ENCODE assay signal across 17 cellular contexts in genomic region chr19:1648156-1648925, GRCh38. TPM values are rescaled to one million over a fixed set of nuclear protein-coding genes. Genes with fewer than 3 reads are reported as not detected.
DNase-seq lines count a peak whose midpoint lies in the region; ATAC-seq, FAIRE-seq and TF ChIP-seq lines count a peak whose summit lies in the region.
"Had no signal": no experiment of that assay in that cellular context is flagged by ENCODE, and none has a peak within 500 bp of the region (broad histone marks: within the 10 kb centered on the region; RNA-seq: fewer than 3 reads in every experiment).

No MANE protein-coding gene starts in this region.

- H3K27me3 ChIP-seq in mesenchymal stem cell (ENCODE audit: control insufficient read depth in 1 of 2, insufficient read depth in 1 of 2, low read length in 2 of 2), result no peaks in the 10 kb centered on the region
- H3K27me3 ChIP-seq in CD8-positive, alpha-beta memory T cell (ENCODE audit: insufficient read depth, low read length, poor library complexity, severe bottlenecking), result no peaks in the 10 kb centered on the region
- H3K27me3 ChIP-seq: BE2C, esophagus squamous epithelium had no signal

- H3K14ac ChIP-seq in mesenchymal stem cell (ENCODE audit: low read length in 2 of 2), result no peak overlapping the region

- peaks cover 2% of the 10 kb centered on the region for H3K36me3 Mint-ChIP-seq in IgD-negative memory B cell
- H3K36me3 Mint-ChIP-seq in CD8-positive, alpha-beta memory T cell, result peaks cover 0 to 32% (median 0%) of the 10 kb centered on the region in 3 donors
- H3K36me3 Mint-ChIP-seq: activated naive CD4-positive, alpha-beta T cell treated with anti-CD3 and anti-CD28 coated beads, Interleukin-2, amount 50 U/mL, for 24 hours had no signal

- no peak overlapping the region for H3K4ac ChIP-seq in mesenchymal stem cell (ENCODE audit: low read depth in 1 of 2, low read length in 2 of 2)

- no peak overlapping the region for H3K4me3 ChIP-seq in mesenchymal stem cell (ENCODE audit: insufficient read depth in 1 of 2, low read depth in 1 of 2, low read length in 2 of 2)
- H3K4me3 ChIP-seq in CD8-positive, alpha-beta memory T cell (ENCODE audit: low read length), result no peak overlapping the region

- no peak overlapping the region for H4K8ac ChIP-seq in mesenchymal stem cell (ENCODE audit: low read length)

- H2AFZ ChIP-seq in mesenchymal stem cell (ENCODE audit: low read depth, low read length), result no peak overlapping the region

- DNase-seq in GM12891 (ENCODE audit: insufficient read length, low spot score) (peak; percentile 76), mesenchymal stem cell (no peak), NOMO-1 treated with DMSO at 0.1 percent for 48 hours (lab: John Stamatoyannopoulos, UW; ENCODE audit: unreplicated experiment) (no peak), dedifferentiated amniotic fluid mesenchymal stem cell (ENCODE audit: extremely low spot score) (no peak)
- DNase-seq in stimulated activated CD4-positive, alpha-beta T cell treated with anti-CD3 and anti-CD28 coated beads, Interleukin-2, amount 100 ng/mL, for 24 hours, result no peak
- DNase-seq in CD8-positive, alpha-beta memory T cell, result no peak
- DNase-seq: cerebellar nuclear complex; esophagus squamous epithelium; NCI-H1694; stimulated activated CD4-positive, alpha-beta T cell treated with anti-CD3 and anti-CD28 coated beads, Interleukin-2, amount 100 ng/mL, for 48 hours had no signal

- H3K27ac ChIP-seq in mesenchymal stem cell (ENCODE audit: low read length, poor library complexity, severe bottlenecking), result no peak overlapping the region
- no peak overlapping the region for H3K27ac ChIP-seq in CD8-positive, alpha-beta memory T cell (ENCODE audit: low read depth, low read length)

- H3K9ac ChIP-seq in mesenchymal stem cell (ENCODE audit: low read length), result no peak overlapping the region

- POLR2A ChIA-PET in CD8-positive, alpha-beta memory T cell (lab: Charles Lee), result no interaction called here

- H4K91ac ChIP-seq in mesenchymal stem cell (ENCODE audit: low read length), result no peak overlapping the region

- CTCF ChIA-PET in CD8-positive, alpha-beta memory T cell (lab: Charles Lee), result interaction anchor here (3.5 kb wide), 1 partner anchor 42 kb away, joined by 29 read pairs; the partner anchor contains the start of gene UQCR11

- no peaks in the 10 kb centered on the region for H3K27me3 Mint-ChIP-seq in IgD-negative memory B cell
- peaks cover 0 to 6% of the 10 kb centered on the region in 2 donors for H3K27me3 Mint-ChIP-seq in CD8-positive, alpha-beta memory T cell
- H3K27me3 Mint-ChIP-seq: activated CD4-positive, alpha-beta memory T cell treated with anti-CD3 and anti-CD28 coated beads for 36 hours; activated naive CD4-positive, alpha-beta T cell treated with anti-CD3 and anti-CD28 coated beads, Interleukin-2, amount 50 U/mL, for 24 hours had no signal

- peak overlapping the region; percentile 98 to 99 (median 98) for H3K27ac Mint-ChIP-seq in IgD-negative memory B cell
- peak overlapping the region in 2 of 8 donors; percentile 41 to 97 for H3K27ac Mint-ChIP-seq in CD8-positive, alpha-beta memory T cell
- H3K27ac Mint-ChIP-seq: activated CD4-positive, alpha-beta memory T cell treated with anti-CD3 and anti-CD28 coated beads for 36 hours; activated naive CD4-positive, alpha-beta T cell treated with anti-CD3 and anti-CD28 coated beads, Interleukin-2, amount 50 U/mL, for 24 hours; mesothelial cell of epicardium had no signal

- H3K9me3 Mint-ChIP-seq in IgD-negative memory B cell, result no peaks in the 10 kb centered on the region
- no peaks in the 10 kb centered on the region for H3K9me3 Mint-ChIP-seq in CD8-positive, alpha-beta memory T cell
- H3K9me3 Mint-ChIP-seq: activated CD4-positive, alpha-beta memory T cell treated with anti-CD3 and anti-CD28 coated beads for 36 hours; activated naive CD4-positive, alpha-beta T cell treated with anti-CD3 and anti-CD28 coated beads, Interleukin-2, amount 50 U/mL, for 24 hours; mesothelial cell of epicardium had no signal

- peaks cover 40% of the 10 kb centered on the region for H3K79me1 ChIP-seq in mesenchymal stem cell (replicated peaks; ENCODE audit: low read length, poor library complexity, severe bottlenecking)

- H3K4me1 Mint-ChIP-seq in IgD-negative memory B cell, result peaks cover 19 to 25% (median 21%) of the 10 kb centered on the region in 3 donors
- peaks cover 13 to 27% (median 18%) of the 10 kb centered on the region in 3 donors for H3K4me1 Mint-ChIP-seq in CD8-positive, alpha-beta memory T cell

- no peak overlapping the region for H3K23ac ChIP-seq in mesenchymal stem cell (ENCODE audit: low read length in 2 of 2)

- WGBS in mesenchymal stem cell, result 96% methylated on average over 22 of the region's 24 CpGs

- H3K36me3 ChIP-seq in mesenchymal stem cell (ENCODE audit: control insufficient read depth in 1 of 2, insufficient read depth in 2 of 2, low read depth in 1 of 2, low read length in 2 of 2), result peaks cover 29 to 63% of the 10 kb centered on the region in 2 experiments
- no peaks in the 10 kb centered on the region for H3K36me3 ChIP-seq in CD8-positive, alpha-beta memory T cell (ENCODE audit: insufficient read depth, low read length)

- no peaks in the 10 kb centered on the region for H3K9me3 ChIP-seq in mesenchymal stem cell (ENCODE audit: control insufficient read depth, low read length)
- no peaks in the 10 kb centered on the region for H3K9me3 ChIP-seq in CD8-positive, alpha-beta memory T cell (ENCODE audit: low read length)
- H3K9me3 ChIP-seq: BE2C, esophagus squamous epithelium had no signal

- no peak overlapping the region for H3K18ac ChIP-seq in mesenchymal stem cell (ENCODE audit: low read depth in 1 of 2, low read length in 2 of 2)

- peaks cover 27% of the 10 kb centered on the region for H3K4me1 ChIP-seq in mesenchymal stem cell (ENCODE audit: control insufficient read depth, insufficient read depth, low read depth, low read length)
- H3K4me1 ChIP-seq in CD8-positive, alpha-beta memory T cell (ENCODE audit: insufficient read depth, low read length), result peaks cover 13% of the 10 kb centered on the region
- H3K4me1 ChIP-seq: BE2C had no signal

- peak; percentile 89 for FAIRE-seq in GM12891 (lab: Jason Lieb, UNC)

- H2BK12ac ChIP-seq in mesenchymal stem cell (ENCODE audit: low read length in 2 of 2), result no peak overlapping the region

- no peak for TF ChIP-seq POLR2A in GM12891 (IDR thresholded peaks at IDR 0.05; ENCODE audit: low read depth, low read length)

- H2BK120ac ChIP-seq in mesenchymal stem cell (ENCODE audit: low read depth, low read length), result no peak overlapping the region

- H3K4me2 ChIP-seq in mesenchymal stem cell (ENCODE audit: low read length, poor library complexity, severe bottlenecking), result peak overlapping the region; percentile 13

- H2BK5ac ChIP-seq in mesenchymal stem cell (ENCODE audit: low read depth, low read length, poor library complexity, severe bottlenecking), result no peak overlapping the region

- H2AK5ac ChIP-seq in mesenchymal stem cell (ENCODE audit: low read length, severe bottlenecking), result no peak overlapping the region

- H2BK15ac ChIP-seq in mesenchymal stem cell (ENCODE audit: low read depth, poor library complexity, severe bottlenecking), result peak overlapping the region; percentile 12

- peak; percentile 33 for ATAC-seq in GM19463 (IDR thresholded peaks at IDR 0.05; ENCODE audit: unreplicated experiment)
- ATAC-seq: stimulated activated naive CD8-positive, alpha-beta T cell treated with anti-CD3 and anti-CD28 coated beads, Interleukin-15, Interleukin-2, amounts not matched to agents 100 U/mL and 50 U/mL, for 24 hours had no signal

- peak overlapping the region; percentile 75 to 98 (median 96) for H3K4me3 Mint-ChIP-seq in IgD-negative memory B cell
- H3K4me3 Mint-ChIP-seq in CD8-positive, alpha-beta memory T cell, result no peak overlapping the region
- H3K4me3 Mint-ChIP-seq: activated CD4-positive, alpha-beta memory T cell treated with anti-CD3 and anti-CD28 coated beads for 36 hours; activated naive CD4-positive, alpha-beta T cell treated with anti-CD3 and anti-CD28 coated beads, Interleukin-2, amount 50 U/mL, for 24 hours; mesothelial cell of epicardium had no signal

TF ChIP-seq in GM12891, 5 proteins besides CTCF, POLR2A, EP300 and RAD21:
- TF ChIP-seq POU2F2 (IDR thresholded peaks at IDR 0.05; ENCODE audit: low read depth, low read length) (no peak), POLR2AphosphoS5 (IDR thresholded peaks at IDR 0.05; ENCODE audit: low read depth, low read length) (no peak), SPI1 (IDR thresholded peaks at IDR 0.05; ENCODE audit: low read depth, low read length) (no peak), PAX5 (IDR thresholded peaks at IDR 0.05; ENCODE audit: insufficient read depth, low read length, severe bottlenecking) (peak; percentile 93), TAF1 (IDR thresholded peaks at IDR 0.05; ENCODE audit: low read depth, low read length) (0 out of 2 replicates have a peak, but pooled peaks have one; percentile 7)

RNA-seq across cellular contexts. Expression of gene TCF3, which starts 4.1 kb away (rescaled TPM):
- polyA plus RNA-seq in GM12891 (2012; ENCODE audit: low read depth, missing spikeins), result 146 TPM
- polyA plus RNA-seq in IgD-negative memory B cell, result 28.6 TPM
- polyA plus RNA-seq in mesenchymal stem cell (2013, experiment 1 of 2), result 108 TPM
- 111 TPM for polyA plus RNA-seq in mesenchymal stem cell (2013, experiment 2 of 2)
- 10 to 100 TPM; 96.0 to 97.0 TPM for total RNA-seq in CD8-positive, alpha-beta memory T cell
- polyA plus RNA-seq in CD8-positive, alpha-beta memory T cell, result 13.3 TPM

RNA-seq across cellular contexts. Expression of gene UQCR11, which starts 43.1 kb away (rescaled TPM):
- polyA plus RNA-seq in GM12891 (2012; ENCODE audit: low read depth, missing spikeins), result 202 TPM
- polyA plus RNA-seq in IgD-negative memory B cell, result 487 TPM
- 214 TPM for polyA plus RNA-seq in mesenchymal stem cell (2013, experiment 1 of 2)
- 220 TPM for polyA plus RNA-seq in mesenchymal stem cell (2013, experiment 2 of 2)
- total RNA-seq in CD8-positive, alpha-beta memory T cell, result 100 to 1,000 TPM; 239 to 266 TPM
- 613 TPM for polyA plus RNA-seq in CD8-positive, alpha-beta memory T cell

RNA-seq across cellular contexts. Expression of gene MBD3, which starts 55.7 kb away (rescaled TPM):
- 38.8 TPM for polyA plus RNA-seq in GM12891 (2012; ENCODE audit: low read depth, missing spikeins)
- polyA plus RNA-seq in IgD-negative memory B cell, result 16.4 TPM
- polyA plus RNA-seq in mesenchymal stem cell (2013, experiment 1 of 2), result 43.8 TPM
- 41.6 TPM for polyA plus RNA-seq in mesenchymal stem cell (2013, experiment 2 of 2)
- 100 to 1,000 TPM; 127 to 138 TPM for total RNA-seq in CD8-positive, alpha-beta memory T cell
- 13.7 TPM for polyA plus RNA-seq in CD8-positive, alpha-beta memory T cell

Comparison
In these comparisons a context has a peak if more than half of its experiments do, and no peak if none do; other contexts are left out.
1. H3K4me3 Mint-ChIP-seq: peak in IgD-negative memory B cell (4 of 4); none in CD8-positive, alpha-beta memory T cell (0 of 7).